In the genomic region with DNA sequence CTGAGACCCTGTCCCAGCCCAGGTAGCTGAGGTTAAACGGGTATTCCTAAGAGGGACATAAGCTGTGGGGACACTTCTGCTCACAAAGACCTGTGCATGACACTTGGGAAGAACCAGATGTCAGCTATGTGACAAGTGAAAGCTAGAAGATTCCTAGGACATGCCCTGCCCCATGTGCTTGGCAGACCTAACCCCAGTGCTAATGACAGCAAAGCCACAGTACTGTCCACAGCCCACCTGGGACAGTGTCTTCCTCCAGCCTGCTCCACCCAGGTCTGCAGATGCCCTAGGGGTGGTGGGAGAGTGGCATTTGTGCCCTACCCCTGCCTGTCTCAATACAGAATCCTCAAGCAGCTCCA, we compare ENCODE assay signal across 14 cellular contexts. TPM values are rescaled to one million over a fixed set of nuclear protein-coding genes. Genes with fewer than 3 reads are reported as not detected.
DNase-seq lines count a peak whose midpoint lies in the region; ATAC-seq, FAIRE-seq and TF ChIP-seq lines count a peak whose summit lies in the region.
"Had no signal": no experiment of that assay in that cellular context is flagged by ENCODE, and none has a peak within 500 bp of the region (broad histone marks: within the 10 kb centered on the region; RNA-seq: fewer than 3 reads in every experiment).

No MANE protein-coding gene starts in this region.

- BruUV-seq in K562 (replicated peaks; lab: Mats Ljungman, UMichigan): no TSS peak

- H3K9ac ChIP-seq in BLaER1: peak overlapping the region; percentile 21; the same call in 1 of the 2 replicates
- no peak overlapping the region for H3K9ac ChIP-seq in K562 (ENCODE audit: insufficient read depth in 1 of 2, low read depth in 2 of 2, low read length in 2 of 2)
- H3K9ac ChIP-seq in skeletal muscle tissue (ENCODE audit: low read depth in 1 of 3, low read length in 3 of 3): peak overlapping the region; percentile 48 to 79 (median 60)

- H3K27me3 ChIP-seq in BLaER1: no peaks in the 10 kb centered on the region
- H3K27me3 ChIP-seq in K562 (ENCODE audit: control insufficient read depth in 2 of 2, insufficient read depth in 2 of 2, low read length in 2 of 2): no peaks in the 10 kb centered on the region
- H3K27me3 ChIP-seq in left lung: no peaks in the 10 kb centered on the region
- no peaks in the 10 kb centered on the region for H3K27me3 ChIP-seq in skeletal muscle tissue (ENCODE audit: control insufficient read depth in 3 of 3, insufficient read depth in 3 of 3, low read length in 3 of 3)

- H3K4me2 ChIP-seq in BLaER1 (peak overlapping the region; percentile 96), K562 (ENCODE audit: insufficient read depth, low read length) (no peak overlapping the region)

- DNase-seq in K562 (ENCODE audit: extremely low read depth in 1 of 4, low spot score in 3 of 4) (no peak), left lung (no peak), NCI-H1436 (lab: John Stamatoyannopoulos, UW) (no peak)
- no peak for DNase-seq in stimulated activated CD4-positive, alpha-beta T cell treated with anti-CD3 and anti-CD28 coated beads, Interleukin-2, amount 100 ng/mL, for 24 hours
- DNase-seq: activated CD4-positive, CD25-positive, alpha-beta regulatory T cell treated with anti-CD3 and anti-CD28 coated beads, Interleukin-2, amount 50 U/mL, for 72 hours; effector CD8-positive, alpha-beta T cell; NCI-H524 treated with DMSO at 0.1 percent for 48 hours; occipital lobe had no signal

- POLR2A ChIA-PET in K562 (lab: Yijun Ruan, JAX): interaction anchor here (0.6 to 1.9 kb wide), 5 partner anchors 11 to 56 kb away, joined by 3 to 7 read pairs (median 3); no protein-coding TSS in a partner anchor

- TF ChIP-seq CTCF in K562 (IDR thresholded peaks at IDR 0.05 in 2 of 3, conservative IDR thresholded peaks at IDR 0.05 in 1 of 3; ENCODE audit: insufficient read depth in 2 of 3, low read depth in 1 of 3, low read length in 3 of 3) (no peak), left lung (IDR thresholded peaks at IDR 0.05) (no peak)

- H3K4me3 ChIP-seq in BLaER1 (no peak overlapping the region), K562 (no peak overlapping the region), left lung (no peak overlapping the region), skeletal muscle tissue (ENCODE audit: low read length in 3 of 3) (peak overlapping the region in 2 of 3 donors; percentile 7 to 57)

- peaks cover 100% of the 10 kb centered on the region for H3K4me1 ChIP-seq in BLaER1
- peaks cover 0 to 11% of the 10 kb centered on the region in 2 experiments; a peak in 1 of 5 replicates for H3K4me1 ChIP-seq in K562 (replicated peaks in 1 of 2; ENCODE audit: control insufficient read depth in 2 of 2, insufficient read depth in 2 of 2, low read length in 2 of 2)
- peaks cover 20 to 45% of the 10 kb centered on the region in 2 donors for H3K4me1 ChIP-seq in left lung
- peaks cover 80 to 88% (median 87%) of the 10 kb centered on the region in 3 donors for H3K4me1 ChIP-seq in skeletal muscle tissue (ENCODE audit: control insufficient read depth in 3 of 3, insufficient read depth in 3 of 3, low read length in 3 of 3)

- H3K9me1 ChIP-seq in K562 (ENCODE audit: control insufficient read depth, insufficient read depth, low read length): peaks cover 5% of the 10 kb centered on the region

- peaks cover 9% of the 10 kb centered on the region; the same call in 2 of the 3 replicates for H3K79me2 ChIP-seq in K562 (ENCODE audit: control insufficient read depth, insufficient read depth, low read length)

- H4K20me1 ChIP-seq in BLaER1 (peaks cover 100% of the 10 kb centered on the region), K562 (replicated peaks; ENCODE audit: control insufficient read depth, insufficient read depth, low read length) (peaks cover 21% of the 10 kb centered on the region)

- in situ Hi-C loops in K562 (cut with MboI): no loop called here

- H2AFZ ChIP-seq in K562 (ENCODE audit: low read depth, low read length): no peak overlapping the region

- CTCF ChIA-PET in K562 (lab: Yijun Ruan, JAX; ENCODE audit: low intra/inter-chr PET ratio): interaction anchor here (0.8 kb wide), 1 partner anchor 73 kb away, joined by 3 read pairs; no protein-coding TSS in a partner anchor

- ATAC-seq in K562: no peak
- ATAC-seq in left lung: no peak
- no peak for ATAC-seq in HG03135 (IDR thresholded peaks at IDR 0.05; ENCODE audit: unreplicated experiment)
- ATAC-seq in GM19463 (IDR thresholded peaks at IDR 0.05; ENCODE audit: unreplicated experiment): no peak
- ATAC-seq: HCT116 had no signal

- H3K9me3 ChIP-seq in BLaER1: no peaks in the 10 kb centered on the region
- H3K9me3 ChIP-seq in K562 (replicated peaks; ENCODE audit: control insufficient read depth, insufficient read depth, low read depth, low read length): no peaks in the 10 kb centered on the region
- H3K9me3 ChIP-seq in left lung: no peaks in the 10 kb centered on the region
- no peaks in the 10 kb centered on the region for H3K9me3 ChIP-seq in skeletal muscle tissue (ENCODE audit: control insufficient read depth in 3 of 3, low read length in 3 of 3)

- H3K27ac ChIP-seq in BLaER1 (peak overlapping the region; percentile 80), K562 (ENCODE audit: extremely low read depth, low read depth, low read length) (no peak overlapping the region; the same call in 2 of the 3 replicates), left lung (peak overlapping the region; percentile 56 to 81), skeletal muscle tissue (ENCODE audit: low read depth, low read length) (peak overlapping the region; percentile 80)

- WGBS in K562 (ENCODE audit: insufficient coverage, low coverage, missing lambda C conversion rate): 80% methylated on average over 1 of the region's 1 CpG

- no peak for TF ChIP-seq EP300 in K562 (IDR thresholded peaks at IDR 0.05; ENCODE audit: low read length)

- no peak for TF ChIP-seq POLR2A in K562 (conservative IDR thresholded peaks at IDR 0.05)

- H3K36me3 ChIP-seq in BLaER1 (peaks cover 88% of the 10 kb centered on the region), K562 (ENCODE audit: control insufficient read depth, insufficient read depth, low read length) (peaks cover 97% of the 10 kb centered on the region; the same call in 2 of the 3 replicates), left lung (peaks cover 6 to 100% of the 10 kb centered on the region in 2 donors), skeletal muscle tissue (ENCODE audit: control insufficient read depth in 3 of 3, insufficient read depth in 3 of 3, low read length in 3 of 3) (peaks cover 34 to 50% (median 44%) of the 10 kb centered on the region in 3 donors)

- intact Hi-C loops in K562 (cut with micrococcal nuclease) (no loop called here), left lung (cut with DNase I) (loop anchor here in 1 of 2 donors (10.0 kb wide), 1 partner anchor 66 kb away; no protein-coding TSS in a partner anchor)

- FAIRE-seq in K562 (lab: Jason Lieb, UNC): no peak

- TF ChIP-seq RAD21 in K562 (CRISPR knock-in tag; conservative IDR thresholded peaks at IDR 0.05 in 1 of 2, IDR thresholded peaks at IDR 0.05 in 1 of 2): no peak

TF ChIP-seq in K562, 482 proteins besides CTCF, POLR2A, EP300 and RAD21 (continues in another document):
- TF ChIP-seq POLR2AphosphoS2 (IDR thresholded peaks at IDR 0.05; ENCODE audit: low read length): peak; percentile 50; the same call in 1 of the 2 replicates
- TF ChIP-seq IRF2 (CRISPR knock-in tag; IDR thresholded peaks at IDR 0.05): no peak

RNA-seq across cellular contexts. Expression of a gene that starts 18.4 kb away (rescaled TPM):
- 0.39 and 1.6 TPM in 2 replicates for total RNA-seq in K562 (2011; cell fraction: chromatin; rRNA removed; ENCODE audit: low replicate concordance)
- total RNA-seq in K562 (2011; cell fraction: nucleolus; rRNA removed): 0.79 and 0.83 TPM in 2 replicates
- total RNA-seq in K562 (2011; cell fraction: nucleoplasm; rRNA removed): 0.69 and 0.88 TPM in 2 replicates
- not detected in 2 replicates for total RNA-seq in K562 (2014; rRNA removed)
- total RNA-seq in K562 (2014; rRNA removed; fragmentation: Illumina TruSeq; extraction: Trizol): not detected in 2 replicates
- not detected in 2 replicates for total RNA-seq in K562 (2015; rRNA removed; fragmentation: Illumina TruSeq; extraction: Trizol)
- total RNA-seq in K562 (2021): 0.20 TPM in 1 of 2 replicates, not detected in the other
- polyA plus RNA-seq in K562 (2011; rRNA removed): 0.07 TPM in 1 of 2 replicates, not detected in the other
- polyA plus RNA-seq in K562 (2011; cell fraction: cytosol; rRNA removed): 0.06 and 0.12 TPM in 2 replicates
- 0.21 and 0.50 TPM in 2 replicates for polyA plus RNA-seq in K562 (2011; cell fraction: nucleus; rRNA removed)
- not detected in 2 replicates for polyA plus RNA-seq in K562 (2012)
- polyA plus RNA-seq in K562 (2014; fragmentation: Illumina TruSeq; extraction: Trizol): not detected in 2 replicates
- not detected for polyA plus RNA-seq in K562 (2014; fragmentation: Nextera tagmentation; extraction: Ambion mirVana)
- not detected in 2 replicates for polyA plus RNA-seq in K562 (2014; rRNA removed)
- polyA minus RNA-seq in K562 (2011; rRNA and poly(A)+ RNA removed): not detected in 2 replicates
- polyA minus RNA-seq in K562 (2011; cell fraction: cytosol; rRNA and poly(A)+ RNA removed): not detected in 2 replicates
- polyA minus RNA-seq in K562 (2011; cell fraction: nucleus; rRNA and poly(A)+ RNA removed): not detected in 2 replicates
- total RNA-seq in left lung: 1 to 10 TPM; 1.6 to 7.6 TPM
- total RNA-seq in skeletal muscle tissue: not detected
- total RNA-seq: occipital lobe had no signal

RNA-seq across cellular contexts. Expression of a gene that starts 49.8 kb away (rescaled TPM):
- 4.3 and 8.9 TPM in 2 replicates for total RNA-seq in K562 (2011; cell fraction: chromatin; rRNA removed; ENCODE audit: low replicate concordance)
- total RNA-seq in K562 (2011; cell fraction: nucleolus; rRNA removed): 6.2 and 8.7 TPM in 2 replicates
- 4.3 and 5.2 TPM in 2 replicates for total RNA-seq in K562 (2011; cell fraction: nucleoplasm; rRNA removed)
- total RNA-seq in K562 (2014; rRNA removed): 0.45 and 1.1 TPM in 2 replicates
- total RNA-seq in K562 (2014; rRNA removed; fragmentation: Illumina TruSeq; extraction: Trizol): 0.11 and 0.13 TPM in 2 replicates
- total RNA-seq in K562 (2015; rRNA removed; fragmentation: Illumina TruSeq; extraction: Trizol): 0.18 and 0.30 TPM in 2 replicates
- 0.34 and 1.2 TPM in 2 replicates for total RNA-seq in K562 (2021)
- 0.22 and 0.28 TPM in 2 replicates for polyA plus RNA-seq in K562 (2011; rRNA removed)
- 0.09 and 0.24 TPM in 2 replicates for polyA plus RNA-seq in K562 (2011; cell fraction: cytosol; rRNA removed)
- 0.90 and 2.0 TPM in 2 replicates for polyA plus RNA-seq in K562 (2011; cell fraction: nucleus; rRNA removed)
- 0.51 and 0.65 TPM in 2 replicates for polyA plus RNA-seq in K562 (2012)
- polyA plus RNA-seq in K562 (2014; fragmentation: Illumina TruSeq; extraction: Trizol): 0.08 and 0.12 TPM in 2 replicates
- under 1 TPM; under 0.01 to 0.01 TPM for polyA plus RNA-seq in K562 (2014; fragmentation: Nextera tagmentation; extraction: Ambion mirVana)
- 0.15 and 0.16 TPM in 2 replicates for polyA plus RNA-seq in K562 (2014; rRNA removed)
- polyA minus RNA-seq in K562 (2011; rRNA and poly(A)+ RNA removed): 0.84 TPM in 1 of 2 replicates, not detected in the other
- polyA minus RNA-seq in K562 (2011; cell fraction: cytosol; rRNA and poly(A)+ RNA removed): 0.95 TPM in 1 of 2 replicates, not detected in the other
- polyA minus RNA-seq in K562 (2011; cell fraction: nucleus; rRNA and poly(A)+ RNA removed): 1.9 and 2.6 TPM in 2 replicates
- 10 to 100 TPM; 73.2 to 94.1 TPM for total RNA-seq in left lung
- 77.8 TPM for total RNA-seq in skeletal muscle tissue
- total RNA-seq: activated T-helper 2 cell treated with anti-CD3 and anti-CD28 coated beads, Interferon-gamma antibody, Interleukin-2, Interleukin-4, amounts not matched to agents 10 μg/mL and 5 μg/mL and 100 μg/mL, durations not matched to agents 14 hours and 24 hours and 36 hours had no signal

Comparison
In these comparisons a context has a peak if more than half of its experiments do, and no peak if none do; other contexts are left out.
1. H3K4me3 ChIP-seq: peak in skeletal muscle tissue (2 of 3); none in BLaER1 (single experiment), K562 (single experiment) and left lung (0 of 2).
2. H3K9ac ChIP-seq: peak in BLaER1 (single experiment) and skeletal muscle tissue (3 of 3); none in K562 (0 of 2).